ENCODE assay signal across 9 cellular contexts in genomic region chr10:6776170-6776569, GRCh38.
"Had no signal": no experiment of that assay in that cellular context is flagged by ENCODE, and none has a peak within 500 bp of the region (broad histone marks: within the 10 kb centered on the region; RNA-seq: fewer than 3 reads in every experiment).

No MANE protein-coding gene starts in this region.

- H3K27ac Mint-ChIP-seq: HFFc6 had no signal

- H3K9me3 Mint-ChIP-seq: HFFc6 had no signal

- H3K36me3 ChIP-seq: HAP-1 had no signal

- H3K4me3 ChIP-seq: GM23248, HAP-1 had no signal

- ATAC-seq: HCT116 had no signal

- H3K36me3 Mint-ChIP-seq: IgD-negative memory B cell had no signal

- H3K4me3 Mint-ChIP-seq: HFFc6, IgD-negative memory B cell had no signal

- H2AFZ ChIP-seq: GM23248 had no signal

- DNase-seq: GM23248, GOT3, H7, HFFc6, KBM-7 had no signal

- H3K9ac ChIP-seq: GM23248 had no signal

- H3K27ac ChIP-seq: GM23248, HL-60 had no signal

- H3K9me3 ChIP-seq: HAP-1 had no signal
